12 cellular contexts compared by ENCODE assay signal in the genomic region with DNA sequence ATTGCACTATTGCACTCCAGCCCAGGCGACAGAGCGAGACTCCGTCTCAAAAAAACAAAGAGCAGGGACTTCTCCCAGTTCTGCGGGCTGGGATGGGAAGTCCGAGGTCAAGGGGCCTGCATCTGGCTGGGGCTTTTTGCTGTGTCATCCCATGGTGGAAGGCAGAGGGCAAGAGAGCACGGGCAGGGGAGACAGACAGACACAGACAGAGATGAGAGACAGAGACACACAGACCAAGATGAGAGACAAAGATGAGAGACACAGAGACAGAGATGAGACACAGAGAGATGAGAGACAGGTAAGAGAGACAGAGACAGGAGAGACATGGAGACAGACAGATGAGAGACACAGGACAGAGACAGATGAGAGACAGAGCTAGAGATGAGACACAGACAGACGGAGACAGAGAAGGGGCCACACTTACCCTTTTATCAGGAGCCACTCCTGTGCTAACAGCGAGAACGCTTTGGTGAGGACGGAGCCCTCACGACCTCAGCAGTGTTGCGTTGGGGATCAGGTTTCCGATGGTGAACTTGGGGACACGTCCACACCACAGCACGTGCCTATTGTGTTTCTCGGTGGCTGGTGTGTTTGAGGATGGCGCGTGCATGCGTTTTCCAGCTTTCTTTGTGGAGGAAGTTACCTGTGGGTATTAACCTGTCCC. TPM values are rescaled to one million over a fixed set of nuclear protein-coding genes. Genes with fewer than 3 reads are reported as not detected.
A peak's percentile ranks its signal among the peaks of the same experiment; 100 is the strongest.
DNase-seq lines count a peak whose midpoint lies in the region; ATAC-seq and TF ChIP-seq lines count a peak whose summit lies in the region.
"Had no signal": no experiment of that assay in that cellular context is flagged by ENCODE, and none has a peak within 500 bp of the region (broad histone marks: within the 10 kb centered on the region; RNA-seq: fewer than 3 reads in every experiment).

No MANE protein-coding gene starts in this region.

- H3K4me1 Mint-ChIP-seq in activated CD4-positive, alpha-beta T cell treated with anti-CD3 and anti-CD28 coated beads, Interleukin-2, amount 10 ng/mL, durations not matched to agents 7 days and 5 days, result peaks cover 24% of the 10 kb centered on the region
- no peaks in the 10 kb centered on the region for H3K4me1 Mint-ChIP-seq in type B pancreatic cell (ENCODE audit: unreplicated experiment)

- no peak for TF ChIP-seq POLR2A in body of pancreas (IDR thresholded peaks at IDR 0.05)

- H3K4me1 ChIP-seq in body of pancreas, result peaks cover 32% of the 10 kb centered on the region
- H3K4me1 ChIP-seq in lower lobe of right lung, result peaks cover 41% of the 10 kb centered on the region

- H3K9me3 Mint-ChIP-seq in activated CD4-positive, alpha-beta T cell treated with anti-CD3 and anti-CD28 coated beads, Interleukin-2, amount 10 ng/mL, durations not matched to agents 7 days and 5 days, result no peaks in the 10 kb centered on the region
- H3K9me3 Mint-ChIP-seq in type B pancreatic cell, result no peaks in the 10 kb centered on the region
- H3K9me3 Mint-ChIP-seq: activated T-helper 17 cell treated with anti-CD3 and anti-CD28 coated beads, Interleukin-2, amount 50 U/mL, for 72 hours had no signal

- H3K27me3 Mint-ChIP-seq in activated CD4-positive, alpha-beta T cell treated with anti-CD3 and anti-CD28 coated beads, Interleukin-2, amount 10 ng/mL, durations not matched to agents 7 days and 5 days, result no peaks in the 10 kb centered on the region
- H3K27me3 Mint-ChIP-seq in type B pancreatic cell, result no peaks in the 10 kb centered on the region
- H3K27me3 Mint-ChIP-seq: activated T-helper 17 cell treated with anti-CD3 and anti-CD28 coated beads, Interleukin-2, amount 50 U/mL, for 72 hours had no signal

- no peak overlapping the region for H3K4me3 Mint-ChIP-seq in activated CD4-positive, alpha-beta T cell treated with anti-CD3 and anti-CD28 coated beads, Interleukin-2, amount 10 ng/mL, durations not matched to agents 7 days and 5 days
- no peak overlapping the region for H3K4me3 Mint-ChIP-seq in type B pancreatic cell
- H3K4me3 Mint-ChIP-seq: activated T-helper 17 cell treated with anti-CD3 and anti-CD28 coated beads, Interleukin-2, amount 50 U/mL, for 72 hours had no signal

- no peaks in the 10 kb centered on the region for H3K9me3 ChIP-seq in body of pancreas
- no peaks in the 10 kb centered on the region for H3K9me3 ChIP-seq in lower lobe of right lung
- H3K9me3 ChIP-seq: ovary had no signal

- POLR2A ChIA-PET in activated CD4-positive, alpha-beta T cell treated with anti-CD3 and anti-CD28 coated beads, Interleukin-2, amount 10 ng/mL, durations not matched to agents 7 days and 5 days (lab: Charles Lee), result no interaction called here

- no peak for DNase-seq in activated CD4-positive, alpha-beta T cell treated with anti-CD3 and anti-CD28 coated beads, Interleukin-2, amount 10 ng/mL, durations not matched to agents 7 days and 5 days
- no peak for DNase-seq in activated CD4-positive, alpha-beta T cell treated with anti-CD3 and anti-CD28 coated beads, Interleukin-2, amount 50 U/mL, for 48 hours
- DNase-seq in body of pancreas (no peak), lower lobe of right lung (no peak), type B pancreatic cell (ENCODE audit: extremely low spot score, unreplicated experiment) (no peak), foreskin fibroblast (no peak), GM20000 (ENCODE audit: low spot score) (no peak)
- no peak for DNase-seq in stimulated activated CD4-positive, alpha-beta T cell treated with anti-CD3 and anti-CD28 coated beads, Interleukin-15, amount 100 ng/mL, for 24 hours
- DNase-seq: PC-3 had no signal

- H3K27me3 ChIP-seq in body of pancreas, result no peaks in the 10 kb centered on the region
- no peaks in the 10 kb centered on the region for H3K27me3 ChIP-seq in lower lobe of right lung (ENCODE audit: low read depth)
- H3K27me3 ChIP-seq: ovary had no signal

- WGBS in body of pancreas, 2 donors, result 62 to 72% methylated on average over 19 of the region's 19 CpGs

- no peak overlapping the region for H3K4me3 ChIP-seq in body of pancreas
- H3K4me3 ChIP-seq in lower lobe of right lung, result peak overlapping the region; percentile 15
- H3K4me3 ChIP-seq in foreskin fibroblast (ENCODE audit: low read depth in 1 of 2, low read length in 2 of 2), result no peak overlapping the region
- H3K4me3 ChIP-seq: ovary had no signal

- peak overlapping the region; percentile 26 for H3K27ac Mint-ChIP-seq in activated CD4-positive, alpha-beta T cell treated with anti-CD3 and anti-CD28 coated beads, Interleukin-2, amount 10 ng/mL, durations not matched to agents 7 days and 5 days
- H3K27ac Mint-ChIP-seq in type B pancreatic cell, result peak overlapping the region; percentile 25
- H3K27ac Mint-ChIP-seq: activated T-helper 17 cell treated with anti-CD3 and anti-CD28 coated beads, Interleukin-2, amount 50 U/mL, for 72 hours had no signal

- no peak for TF ChIP-seq CTCF in body of pancreas (IDR thresholded peaks at IDR 0.05)
- no peak for TF ChIP-seq CTCF in lower lobe of right lung (IDR thresholded peaks at IDR 0.05)
- no peak for TF ChIP-seq CTCF in type B pancreatic cell (conservative IDR thresholded peaks at IDR 0.05)
- TF ChIP-seq CTCF in foreskin fibroblast (IDR thresholded peaks at IDR 0.05; ENCODE audit: low read depth, low read length), result no peak
- TF ChIP-seq CTCF in GM20000 (IDR thresholded peaks at IDR 0.05; ENCODE audit: extremely low read depth, missing control alignments), result no peak

- peaks cover 34% of the 10 kb centered on the region for H3K36me3 Mint-ChIP-seq in activated CD4-positive, alpha-beta T cell treated with anti-CD3 and anti-CD28 coated beads, Interleukin-2, amount 10 ng/mL, durations not matched to agents 7 days and 5 days (ENCODE audit: low read depth)
- H3K36me3 Mint-ChIP-seq in type B pancreatic cell, result no peaks in the 10 kb centered on the region

- peak overlapping the region; percentile 47 to 79 (median 66) for H3K27ac ChIP-seq in body of pancreas
- H3K27ac ChIP-seq in lower lobe of right lung, result peak overlapping the region; percentile 70
- H3K27ac ChIP-seq: ovary had no signal

- intact Hi-C loops in body of pancreas (cut with DNase I) (no loop called here), lower lobe of right lung (cut with DNase I) (no loop called here)

- ATAC-seq in body of pancreas (no peak), lower lobe of right lung (peak; percentile 3 to 15)
- ATAC-seq: activated T-helper 17 cell treated with anti-CD3 and anti-CD28 coated beads, Interleukin-2, amount 50 U/mL, for 72 hours; PC-3 had no signal

- CTCF ChIA-PET in activated CD4-positive, alpha-beta T cell treated with anti-CD3 and anti-CD28 coated beads, Interleukin-2, amount 10 ng/mL, durations not matched to agents 7 days and 5 days (lab: Charles Lee), result interaction anchor here (0.9 to 1.0 kb wide), 2 partner anchors 15 to 18 kb away, joined by 3 read pairs; no protein-coding TSS in a partner anchor

- peaks cover 5 to 7% of the 10 kb centered on the region in 2 donors for H3K36me3 ChIP-seq in body of pancreas (replicated peaks in 1 of 2; ENCODE audit: insufficient read depth in 1 of 2, low read depth in 2 of 2)
- peaks cover 80% of the 10 kb centered on the region for H3K36me3 ChIP-seq in lower lobe of right lung
- H3K36me3 ChIP-seq: ovary had no signal

RNA-seq across cellular contexts. Expression of a gene that starts 8.9 kb away (rescaled TPM):
- 1 to 10 TPM; 6.0 to 7.1 TPM for total RNA-seq in activated CD4-positive, alpha-beta T cell treated with anti-CD3 and anti-CD28 coated beads, Interleukin-2, amount 10 ng/mL, durations not matched to agents 7 days and 5 days
- total RNA-seq in body of pancreas (10 to 100 TPM in 1 of 2 donors, 1 to 10 TPM in 1; 9.9 to 12.2 TPM), lower lobe of right lung (27.2 TPM), type B pancreatic cell (ENCODE audit: low replicate concordance) (2.7 and 4.5 TPM in 2 replicates)

RNA-seq across cellular contexts. Expression of a gene that starts 13.5 kb away (rescaled TPM):
- 10 to 100 TPM; 54.1 to 66.6 TPM for total RNA-seq in activated CD4-positive, alpha-beta T cell treated with anti-CD3 and anti-CD28 coated beads, Interleukin-2, amount 10 ng/mL, durations not matched to agents 7 days and 5 days
- total RNA-seq in body of pancreas, result 10 to 100 TPM; 31.3 to 34.2 TPM
- total RNA-seq in lower lobe of right lung, result 44.7 TPM
- 52.4 and 61.9 TPM in 2 replicates for total RNA-seq in type B pancreatic cell (ENCODE audit: low replicate concordance)

RNA-seq across cellular contexts. Expression of a gene that starts 17.6 kb away (rescaled TPM):
- total RNA-seq in activated CD4-positive, alpha-beta T cell treated with anti-CD3 and anti-CD28 coated beads, Interleukin-2, amount 10 ng/mL, durations not matched to agents 7 days and 5 days, result not detected
- total RNA-seq in body of pancreas (not detected), lower lobe of right lung (0.38 TPM), type B pancreatic cell (ENCODE audit: low replicate concordance) (0.31 TPM in 1 of 2 replicates, not detected in the other)
- total RNA-seq: activated T-helper 17 cell treated with anti-CD3 and anti-CD28 coated beads, Interleukin-2, amount 50 U/mL, for 72 hours; G401; ovary; PC-3 had no signal

RNA-seq across cellular contexts. Expression of a gene that starts 27.6 kb away (rescaled TPM):
- 100 to 1,000 TPM; 355 to 382 TPM for total RNA-seq in activated CD4-positive, alpha-beta T cell treated with anti-CD3 and anti-CD28 coated beads, Interleukin-2, amount 10 ng/mL, durations not matched to agents 7 days and 5 days
- total RNA-seq in body of pancreas, result 100 to 1,000 TPM in 1 of 2 donors, 10 to 100 TPM in 1; 79.1 to 171 TPM
- total RNA-seq in lower lobe of right lung, result 208 TPM
- 326 and 349 TPM in 2 replicates for total RNA-seq in type B pancreatic cell (ENCODE audit: low replicate concordance)

RNA-seq across cellular contexts. Expression of a gene that starts 33.4 kb away (rescaled TPM):
- under 1 TPM; 0.32 to 0.44 TPM for total RNA-seq in activated CD4-positive, alpha-beta T cell treated with anti-CD3 and anti-CD28 coated beads, Interleukin-2, amount 10 ng/mL, durations not matched to agents 7 days and 5 days
- total RNA-seq in body of pancreas, result 10 to 100 TPM; 18.4 to 24.4 TPM
- 6.5 TPM for total RNA-seq in lower lobe of right lung
- 17.9 and 21.7 TPM in 2 replicates for total RNA-seq in type B pancreatic cell (ENCODE audit: low replicate concordance)
